9 cellular contexts compared by ENCODE assay signal in the genomic region with DNA sequence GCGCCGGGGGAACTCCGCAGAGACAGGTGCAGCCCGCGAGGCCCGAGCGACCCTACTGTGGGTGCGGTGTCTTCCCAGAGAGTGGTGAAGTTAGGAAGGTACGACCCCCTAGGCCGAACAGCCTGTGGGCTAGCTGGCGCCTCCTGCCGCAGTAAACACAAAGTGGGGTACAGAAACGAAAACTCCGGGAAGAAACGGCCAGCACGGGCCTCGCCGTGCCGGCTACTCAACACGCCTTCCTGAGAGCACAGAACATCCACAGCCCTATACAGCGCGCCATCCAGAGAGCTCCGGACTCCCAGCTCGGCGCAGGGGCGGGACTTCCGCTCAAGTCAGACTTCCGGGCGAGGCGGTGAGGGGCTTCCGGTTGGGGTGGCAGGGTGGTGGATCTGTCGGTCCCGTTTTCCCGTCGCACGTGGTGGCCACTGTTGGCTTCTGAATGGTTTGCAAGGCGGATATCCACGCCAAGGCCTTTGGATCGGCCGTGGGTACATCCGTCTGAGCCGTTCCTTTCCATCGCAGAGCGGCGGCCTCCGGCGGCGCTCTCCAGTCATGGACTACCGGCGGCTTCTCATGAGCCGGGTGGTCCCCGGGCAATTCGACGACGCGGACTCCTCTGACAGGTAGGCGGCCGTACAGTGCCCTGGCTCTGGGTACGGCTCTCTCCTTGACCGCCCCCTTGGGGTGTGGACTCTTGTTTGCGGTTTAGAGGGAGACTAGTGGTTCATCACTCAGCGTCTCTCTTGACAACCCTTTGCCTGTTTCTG. TPM values are rescaled to one million over a fixed set of nuclear protein-coding genes. Genes with fewer than 3 reads are reported as not detected.
DNase-seq lines count a peak whose midpoint lies in the region; ATAC-seq, FAIRE-seq and TF ChIP-seq lines count a peak whose summit lies in the region.
"Had no signal": no experiment of that assay in that cellular context is flagged by ENCODE, and none has a peak within 500 bp of the region (broad histone marks: within the 10 kb centered on the region; RNA-seq: fewer than 3 reads in every experiment).

A gene (minus strand): TSS at position 292 of the 767 bp plus-strand sequence. CDS start 2,569 bp downstream, outside the sequence.
A gene (plus strand): TSS at position 358 of the 767 bp plus-strand sequence. CDS start 195 bp downstream, at position 553.

- FAIRE-seq in kidney (lab: Jason Lieb, UNC) = no peak
- FAIRE-seq: TTC549 had no signal

- intact Hi-C loops in kidney (cut with DNase I) = no loop called here

- no peak for TF ChIP-seq CTCF in kidney (IDR thresholded peaks at IDR 0.05; ENCODE audit: borderline replicate concordance, extremely low read depth, insufficient read depth)

- peak; percentile 98 for ATAC-seq in GM19035 (IDR thresholded peaks at IDR 0.05; ENCODE audit: unreplicated experiment)
- ATAC-seq in HG03342 (IDR thresholded peaks at IDR 0.05; ENCODE audit: unreplicated experiment) = peak; percentile 97
- ATAC-seq in activated CD4-positive, CD25-positive, alpha-beta regulatory T cell treated with anti-CD3 and anti-CD28 coated beads, Interleukin-2, amount 50 U/mL, for 24 hours = peak; percentile 95 to 98

- H3K4me1 ChIP-seq in kidney (ENCODE audit: control insufficient read depth in 1 of 2, insufficient read depth in 1 of 2, low read depth in 1 of 2, low read length in 2 of 2) = peaks cover 11 to 12% of the 10 kb centered on the region in 2 donors

- peaks cover 3% of the 10 kb centered on the region in 2 donors for H3K36me3 ChIP-seq in kidney (ENCODE audit: control insufficient read depth in 1 of 2, insufficient read depth in 2 of 2, low read length in 2 of 2)

- peak within 1 kb of the TSS; percentile 96 to 97 for H3K9ac ChIP-seq in kidney (ENCODE audit: low read length in 2 of 2)

- DNase-seq in AG20443 (ENCODE audit: low spot score) (peak; percentile 98), NCI-H345 treated with DMSO at 0.1 percent for 48 hours (lab: John Stamatoyannopoulos, UW; ENCODE audit: unreplicated experiment) (peak; percentile 31), cerebellar cortex (ENCODE audit: low spot score) (peak; percentile 96), kidney (peak; percentile 98)
- DNase-seq in stimulated activated CD4-positive, alpha-beta T cell treated with anti-CD3 and anti-CD28 coated beads, Interleukin-15, amount 100 ng/mL, for 1 hour (ENCODE audit: low read depth in 1 of 2, low spot score in 1 of 2) = peak; percentile 81 to 93

- no peaks in the 10 kb centered on the region for H3K9me3 ChIP-seq in kidney (ENCODE audit: control insufficient read depth in 1 of 2, low read length in 2 of 2)

- H3K4me3 ChIP-seq in kidney (ENCODE audit: low read length in 2 of 2) = peak within 1 kb of the TSS; percentile 84 to 87

- peak within 1 kb of the TSS; percentile 89 to 91 for H3K27ac ChIP-seq in kidney (ENCODE audit: low read depth in 2 of 2, low read length in 2 of 2)

RNA-seq across cellular contexts. Expression of the first gene that starts in this region (rescaled TPM):
- not detected for total RNA-seq in kidney
- not detected for polyA plus RNA-seq in kidney (ENCODE audit: insufficient read depth, low read depth, low replicate concordance)

RNA-seq across cellular contexts. Expression of the second gene that starts in this region (rescaled TPM):
- total RNA-seq in kidney = 19.8 TPM
- 8.5 TPM for polyA plus RNA-seq in kidney (ENCODE audit: insufficient read depth, low read depth, low replicate concordance)

Comparison
In these comparisons a context has a peak if more than half of its experiments do, and no peak if none do; other contexts are left out.
1. Peak in every context shown above with its lines: DNase-seq, ATAC-seq, H3K4me3 ChIP-seq and H3K27ac ChIP-seq.
2. DNase-seq: peak in every context shown above with its lines; median percentile 98 in AG20443; 98 in kidney; 96 in cerebellar cortex; 87 in stimulated activated CD4-positive, alpha-beta T cell treated with anti-CD3 and anti-CD28 coated beads, Interleukin-15, amount 100 ng/mL, for 1 hour; 31 in NCI-H345 treated with DMSO at 0.1 percent for 48 hours.